In the genomic region with DNA sequence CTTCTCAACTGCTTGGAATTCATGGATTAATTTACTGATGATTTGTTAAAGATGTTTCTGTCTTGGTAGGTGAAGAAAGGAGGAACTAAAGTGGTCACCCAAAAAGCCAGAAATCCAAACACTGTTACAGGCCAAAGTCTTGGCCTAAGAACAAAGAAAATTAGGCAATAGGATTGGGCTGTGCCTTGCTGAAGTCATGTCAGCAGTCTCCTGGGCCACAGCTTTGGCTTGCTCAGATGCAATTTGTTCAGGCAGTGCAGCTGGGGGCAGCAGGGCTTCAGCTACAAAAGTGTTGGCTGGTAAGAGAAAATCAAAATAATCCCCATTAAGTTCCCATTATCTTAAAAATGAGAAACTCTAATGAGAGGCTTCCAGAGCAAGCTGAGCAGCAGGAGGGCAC, we compare ENCODE assay signal across 10 cellular contexts. TPM values are rescaled to one million over a fixed set of nuclear protein-coding genes. Genes with fewer than 3 reads are reported as not detected.
DNase-seq lines count a peak whose midpoint lies in the region; ATAC-seq and TF ChIP-seq lines count a peak whose summit lies in the region.
"Had no signal": no experiment of that assay in that cellular context is flagged by ENCODE, and none has a peak within 500 bp of the region (broad histone marks: within the 10 kb centered on the region; RNA-seq: fewer than 3 reads in every experiment).

No MANE protein-coding gene starts in this region.

- no peaks in the 10 kb centered on the region for H3K9me3 ChIP-seq in CD4-positive, alpha-beta memory T cell (ENCODE audit: control insufficient read depth in 1 of 2, low read length in 2 of 2)
- H3K9me3 ChIP-seq in endodermal cell (ENCODE audit: control insufficient read depth, low read length) = peaks cover 8% of the 10 kb centered on the region
- H3K9me3 ChIP-seq: pancreas had no signal

- peak overlapping the region; percentile 27 for H3K27ac ChIP-seq in CD4-positive, alpha-beta memory T cell (ENCODE audit: low read depth, low read length)
- H3K27ac ChIP-seq in endodermal cell (ENCODE audit: low read depth, low read length) = peak overlapping the region; percentile 29
- H3K27ac ChIP-seq: pancreas had no signal

- CTCF ChIA-PET in CD4-positive, alpha-beta memory T cell (lab: Charles Lee; ENCODE audit: partially characterized antibody) = interaction anchor here (1.5 to 2.2 kb wide), 4 partner anchors 8 to 98 kb away, joined by 6 to 11 read pairs (median 6); no protein-coding TSS in a partner anchor

- no peak overlapping the region for H3K9ac ChIP-seq in endodermal cell (ENCODE audit: extremely low read depth, low read length, poor library complexity, severe bottlenecking)

- no peak for DNase-seq in CD4-positive, alpha-beta memory T cell
- peak; percentile 10 for DNase-seq in NCI-H226
- DNase-seq in endodermal cell = no peak
- DNase-seq in natural killer cell treated with Interleukin-12 subunit alpha and Interleukin-12 subunit beta and Interleukin-15 and Interleukin-18, amount 100 ng/mL, for 72 hours (ENCODE audit: low spot score) = no peak
- DNase-seq in central memory CD4-positive, alpha-beta T cell = no peak
- no peak for DNase-seq in COLO829 (ENCODE audit: low spot score)
- DNase-seq in type B pancreatic cell (ENCODE audit: extremely low spot score, unreplicated experiment) = no peak
- DNase-seq: NCI-H146, pancreas had no signal

- intact Hi-C loops in CD4-positive, alpha-beta memory T cell (cut with micrococcal nuclease) = no loop called here

- TF ChIP-seq CTCF in endodermal cell (conservative IDR thresholded peaks at IDR 0.05) (no peak), type B pancreatic cell (conservative IDR thresholded peaks at IDR 0.05) (no peak)

- H3K27me3 ChIP-seq in CD4-positive, alpha-beta memory T cell (ENCODE audit: insufficient read depth, low read length) = no peaks in the 10 kb centered on the region
- peaks cover 5% of the 10 kb centered on the region for H3K27me3 ChIP-seq in endodermal cell (ENCODE audit: control insufficient read depth, insufficient read depth, low read length, poor library complexity, severe bottlenecking)
- H3K27me3 ChIP-seq: pancreas had no signal

- H3K4me3 Mint-ChIP-seq in CD4-positive, alpha-beta memory T cell = peak overlapping the region in 3 of 8 donors; percentile 18 to 54 (median 35)
- H3K4me3 Mint-ChIP-seq in endodermal cell (no peak overlapping the region), type B pancreatic cell (no peak overlapping the region)
- no peak overlapping the region for H3K4me3 Mint-ChIP-seq in natural killer cell treated with Interleukin-12 subunit alpha and Interleukin-12 subunit beta and Interleukin-15 and Interleukin-18, amount 100 ng/mL, for 72 hours

- no peak for ATAC-seq in natural killer cell treated with Interleukin-12 subunit alpha and Interleukin-12 subunit beta and Interleukin-15 and Interleukin-18, amount 100 ng/mL, for 72 hours
- ATAC-seq in HG03045 (IDR thresholded peaks at IDR 0.05; ENCODE audit: unreplicated experiment) = no peak

- no peaks in the 10 kb centered on the region for H3K36me3 ChIP-seq in CD4-positive, alpha-beta memory T cell (ENCODE audit: insufficient read depth, low read length)
- H3K36me3 ChIP-seq in endodermal cell (ENCODE audit: control insufficient read depth, insufficient read depth, low read length) = no peaks in the 10 kb centered on the region
- H3K36me3 ChIP-seq: pancreas had no signal

- peaks cover 0 to 3% (median 0%) of the 10 kb centered on the region in 8 donors for H3K9me3 Mint-ChIP-seq in CD4-positive, alpha-beta memory T cell
- peaks cover 20% of the 10 kb centered on the region for H3K9me3 Mint-ChIP-seq in endodermal cell
- H3K9me3 Mint-ChIP-seq in natural killer cell treated with Interleukin-12 subunit alpha and Interleukin-12 subunit beta and Interleukin-15 and Interleukin-18, amount 100 ng/mL, for 72 hours = no peaks in the 10 kb centered on the region
- H3K9me3 Mint-ChIP-seq in type B pancreatic cell = no peaks in the 10 kb centered on the region

- peaks cover 49 to 80% (median 65%) of the 10 kb centered on the region in 4 donors for H3K4me1 Mint-ChIP-seq in CD4-positive, alpha-beta memory T cell
- H3K4me1 Mint-ChIP-seq in endodermal cell = no peaks in the 10 kb centered on the region
- H3K4me1 Mint-ChIP-seq in natural killer cell treated with Interleukin-12 subunit alpha and Interleukin-12 subunit beta and Interleukin-15 and Interleukin-18, amount 100 ng/mL, for 72 hours (ENCODE audit: low read depth in 2 of 2) = peaks cover 40 to 56% of the 10 kb centered on the region in 2 donors
- peaks cover 8% of the 10 kb centered on the region for H3K4me1 Mint-ChIP-seq in type B pancreatic cell (ENCODE audit: unreplicated experiment)

- H3K4me3 ChIP-seq in CD4-positive, alpha-beta memory T cell (ENCODE audit: low read length in 2 of 2) = no peak overlapping the region
- H3K4me3 ChIP-seq in endodermal cell (ENCODE audit: low read length) = no peak overlapping the region
- H3K4me3 ChIP-seq: pancreas had no signal

- no peaks in the 10 kb centered on the region for H3K36me3 Mint-ChIP-seq in CD4-positive, alpha-beta memory T cell
- no peaks in the 10 kb centered on the region for H3K36me3 Mint-ChIP-seq in endodermal cell (ENCODE audit: low read depth)
- no peaks in the 10 kb centered on the region for H3K36me3 Mint-ChIP-seq in natural killer cell treated with Interleukin-12 subunit alpha and Interleukin-12 subunit beta and Interleukin-15 and Interleukin-18, amount 100 ng/mL, for 72 hours
- H3K36me3 Mint-ChIP-seq in type B pancreatic cell = no peaks in the 10 kb centered on the region

- peaks cover 62% of the 10 kb centered on the region for H3K4me1 ChIP-seq in CD4-positive, alpha-beta memory T cell (ENCODE audit: insufficient read depth, low read length)
- H3K4me1 ChIP-seq in endodermal cell (ENCODE audit: control insufficient read depth, insufficient read depth, low read length) = no peaks in the 10 kb centered on the region
- H3K4me1 ChIP-seq: pancreas had no signal

- H3K27me3 Mint-ChIP-seq in CD4-positive, alpha-beta memory T cell = no peaks in the 10 kb centered on the region
- H3K27me3 Mint-ChIP-seq in endodermal cell (ENCODE audit: insufficient read depth) = peaks cover 14% of the 10 kb centered on the region
- H3K27me3 Mint-ChIP-seq in natural killer cell treated with Interleukin-12 subunit alpha and Interleukin-12 subunit beta and Interleukin-15 and Interleukin-18, amount 100 ng/mL, for 72 hours = no peaks in the 10 kb centered on the region
- H3K27me3 Mint-ChIP-seq in type B pancreatic cell = no peaks in the 10 kb centered on the region

- H3K27ac Mint-ChIP-seq in CD4-positive, alpha-beta memory T cell = peak overlapping the region; percentile 80 to 97 (median 89)
- H3K27ac Mint-ChIP-seq in endodermal cell = no peak overlapping the region
- peak overlapping the region; percentile 86 to 92 for H3K27ac Mint-ChIP-seq in natural killer cell treated with Interleukin-12 subunit alpha and Interleukin-12 subunit beta and Interleukin-15 and Interleukin-18, amount 100 ng/mL, for 72 hours
- no peak overlapping the region for H3K27ac Mint-ChIP-seq in type B pancreatic cell

- POLR2A ChIA-PET in CD4-positive, alpha-beta memory T cell (lab: Charles Lee; ENCODE audit: partially characterized antibody) = interaction anchor here (4.1 to 9.9 kb wide), 3 partner anchors 14 to 97 kb away, joined by 42 to 244 read pairs (median 144); partner anchors contain the start of gene RAP1A

RNA-seq across cellular contexts. Expression of gene RAP1A, which starts 14.0 kb away (rescaled TPM):
- total RNA-seq in CD4-positive, alpha-beta memory T cell = 100 to 1,000 TPM; 130 to 134 TPM
- 10 to 100 TPM; 67.2 to 85.7 TPM for polyA plus RNA-seq in CD4-positive, alpha-beta memory T cell
- 10 to 100 TPM; 28.5 to 35.0 TPM for total RNA-seq in endodermal cell
- 40.5 TPM for polyA plus RNA-seq in endodermal cell (2013, experiment 1 of 2)
- polyA plus RNA-seq in endodermal cell (2013, experiment 2 of 2) = 40.6 TPM
- total RNA-seq in natural killer cell treated with Interleukin-12 subunit alpha and Interleukin-12 subunit beta and Interleukin-15 and Interleukin-18, amount 100 ng/mL, for 72 hours = 100 to 1,000 TPM in 1 of 2 donors, 10 to 100 TPM in 1; 97.8 to 138 TPM
- 42.3 and 58.0 TPM in 2 replicates for total RNA-seq in type B pancreatic cell (ENCODE audit: low replicate concordance)

Comparison
In these comparisons a context has a peak if more than half of its experiments do, and no peak if none do; other contexts are left out.
1. H3K27ac Mint-ChIP-seq: peak in CD4-positive, alpha-beta memory T cell (7 of 7) and natural killer cell treated with Interleukin-12 subunit alpha and Interleukin-12 subunit beta and Interleukin-15 and Interleukin-18, amount 100 ng/mL, for 72 hours (2 of 2); none in endodermal cell (single experiment) and type B pancreatic cell (single experiment).